In genomic region chr19:52028027-52028779, GRCh38 we compare ENCODE assay signal across 1 cellular context.
A peak's percentile ranks its signal among the peaks of the same experiment; 100 is the strongest.
TF ChIP-seq lines count a peak whose summit lies in the region.

TSS of gene ZNF614 (minus strand) at chr19:52028379. CDS start at chr19:52025745, 2,634 bp downstream.

TF ChIP-seq in HepG2, 621 proteins besides CTCF, POLR2A, EP300 and RAD21 (continued from another document and continues in another):
- TF ChIP-seq FOXP1 (IDR thresholded peaks at IDR 0.05), result no peak
- no peak; the same call in 1 of the 2 replicates for TF ChIP-seq FOXP1 (CRISPR knock-in tag; IDR thresholded peaks at IDR 0.05)
- peak; percentile 59; the same call in 1 of the 2 replicates for TF ChIP-seq ZBTB37 (CRISPR knock-in tag; IDR thresholded peaks at IDR 0.05)
- peak; percentile 90 for TF ChIP-seq TGIF2 (CRISPR knock-in tag; IDR thresholded peaks at IDR 0.05)
- peak; percentile 95 for TF ChIP-seq ZNF414 (CRISPR knock-in tag; IDR thresholded peaks at IDR 0.05)
- TF ChIP-seq MTA1 (CRISPR knock-in tag; IDR thresholded peaks at IDR 0.05; ENCODE audit: borderline replicate concordance), result peak; percentile 70; the same call in 1 of the 2 replicates
- TF ChIP-seq MTERF4 (CRISPR knock-in tag; IDR thresholded peaks at IDR 0.05), result peak; percentile 71; the same call in 1 of the 2 replicates
- TF ChIP-seq SMARCE1 (IDR thresholded peaks at IDR 0.05; ENCODE audit: borderline replicate concordance), result no peak
- peak; percentile 92 for TF ChIP-seq POLR2AphosphoS5 (IDR thresholded peaks at IDR 0.05; ENCODE audit: low read depth, low read length)
- TF ChIP-seq ZNF326 (CRISPR knock-in tag; IDR thresholded peaks at IDR 0.05; ENCODE audit: borderline replicate concordance), result no peak
- no peak for TF ChIP-seq ATF3 (CRISPR knock-in tag; IDR thresholded peaks at IDR 0.05)
- TF ChIP-seq CERS6 (CRISPR knock-in tag; IDR thresholded peaks at IDR 0.05), result no peak
- TF ChIP-seq PRMT3 (CRISPR knock-in tag; IDR thresholded peaks at IDR 0.05; ENCODE audit: borderline replicate concordance, low read depth), result no peak
- TF ChIP-seq CREB3 (CRISPR knock-in tag; IDR thresholded peaks at IDR 0.05), result 0 out of 2 replicates have a peak, but pooled peaks have one; percentile 55
- no peak for TF ChIP-seq ZFP36L2 (CRISPR knock-in tag; IDR thresholded peaks at IDR 0.05)
- peak; percentile 67; the same call in 1 of the 2 replicates for TF ChIP-seq ZBTB26 (CRISPR knock-in tag; IDR thresholded peaks at IDR 0.05; ENCODE audit: borderline replicate concordance)
- peak; percentile 88 for TF ChIP-seq NR2C2 (CRISPR knock-in tag; IDR thresholded peaks at IDR 0.05; ENCODE audit: borderline replicate concordance)
- TF ChIP-seq KLF6 (CRISPR knock-in tag; IDR thresholded peaks at IDR 0.05), result no peak
- TF ChIP-seq ZNF333 (CRISPR knock-in tag; IDR thresholded peaks at IDR 0.05; ENCODE audit: borderline replicate concordance), result peak; percentile 54; the same call in 1 of the 2 replicates
- TF ChIP-seq HDAC6 (IDR thresholded peaks at IDR 0.05; ENCODE audit: low read depth, low read length), result no peak
- TF ChIP-seq ZNF224 (CRISPR knock-in tag; IDR thresholded peaks at IDR 0.05), result peak; percentile 69; the same call in 1 of the 2 replicates
- no peak for TF ChIP-seq GLI4 (CRISPR knock-in tag; IDR thresholded peaks at IDR 0.05; ENCODE audit: borderline replicate concordance)
- TF ChIP-seq NR3C1 (CRISPR knock-in tag; IDR thresholded peaks at IDR 0.05), result no peak
- no peak for TF ChIP-seq NFE2L2 (IDR thresholded peaks at IDR 0.05; ENCODE audit: low read length)
- no peak; the same call in 1 of the 2 replicates for TF ChIP-seq PHF21A (CRISPR knock-in tag; IDR thresholded peaks at IDR 0.05)
- no peak for TF ChIP-seq NR1H2 (CRISPR knock-in tag; IDR thresholded peaks at IDR 0.05; ENCODE audit: borderline replicate concordance, low read depth)
- TF ChIP-seq DZIP1 (CRISPR knock-in tag; IDR thresholded peaks at IDR 0.05), result no peak
- no peak for TF ChIP-seq MED13 (CRISPR knock-in tag; IDR thresholded peaks at IDR 0.05)
- peak; percentile 96 for TF ChIP-seq BRD4 (CRISPR knock-in tag; IDR thresholded peaks at IDR 0.05)
- TF ChIP-seq ZNF577 (CRISPR knock-in tag; IDR thresholded peaks at IDR 0.05; ENCODE audit: borderline replicate concordance, low read depth), result no peak
- TF ChIP-seq ZNF850 (CRISPR knock-in tag; conservative IDR thresholded peaks at IDR 0.05), result no peak
- TF ChIP-seq SP4 (CRISPR knock-in tag; IDR thresholded peaks at IDR 0.05), result no peak
- 0 out of 2 replicates have a peak, but pooled peaks have one; percentile 9 for TF ChIP-seq MTF1 (CRISPR knock-in tag; IDR thresholded peaks at IDR 0.05)
- TF ChIP-seq GMEB2 (CRISPR knock-in tag; IDR thresholded peaks at IDR 0.05; ENCODE audit: low read depth), result 0 out of 2 replicates have a peak, but pooled peaks have one; percentile 51
- no peak for TF ChIP-seq ZNF646 (CRISPR knock-in tag; IDR thresholded peaks at IDR 0.05)
- peak; percentile 45; the same call in 1 of the 2 replicates for TF ChIP-seq ATF2 (CRISPR knock-in tag; IDR thresholded peaks at IDR 0.05)
- peak; percentile 90; the same call in 1 of the 2 replicates for TF ChIP-seq ZSCAN29 (CRISPR knock-in tag; conservative IDR thresholded peaks at IDR 0.05)
- TF ChIP-seq PPARG (CRISPR knock-in tag; conservative IDR thresholded peaks at IDR 0.05), result no peak
- no peak for TF ChIP-seq MTA3 (CRISPR knock-in tag; IDR thresholded peaks at IDR 0.05)
- TF ChIP-seq CHD4 (IDR thresholded peaks at IDR 0.05; ENCODE audit: borderline replicate concordance, low read length), result no peak
- no peak for TF ChIP-seq NFIC (IDR thresholded peaks at IDR 0.05; ENCODE audit: low read length)
